In genomic region chr19:3556423-3556977, GRCh38 we compare ENCODE assay signal across 8 cellular contexts. TPM values are rescaled to one million over a fixed set of nuclear protein-coding genes. Genes with fewer than 3 reads are reported as not detected.
A peak's percentile ranks its signal among the peaks of the same experiment; 100 is the strongest.
DNase-seq lines count a peak whose midpoint lies in the region; ATAC-seq and TF ChIP-seq lines count a peak whose summit lies in the region.

No MANE protein-coding gene starts in this region.

- H3K4me1 Mint-ChIP-seq in T-helper 2 cell treated with Interferon-gamma antibody and Interleukin-4, amounts not matched to agents 5 μg/mL and 100 μg/mL, for 36 hours (ENCODE audit: low read depth): peaks cover 33% of the 10 kb centered on the region
- peaks cover 48% of the 10 kb centered on the region for H3K4me1 Mint-ChIP-seq in activated naive CD8-positive, alpha-beta T cell treated with anti-CD3 and anti-CD28 coated beads, Interleukin-2, amount 50 U/mL, for 24 hours

- intact Hi-C loops in left lung (cut with DNase I): no loop called here

- no peak for DNase-seq in T-helper 2 cell treated with Interferon-gamma antibody and Interleukin-4, amounts not matched to agents 5 μg/mL and 100 μg/mL, for 36 hours (ENCODE audit: low spot score)
- DNase-seq in T-helper 2 cell (no peak), left lung (no peak), substantia nigra (lab: John Stamatoyannopoulos, UW) (no peak), AG08395 (ENCODE audit: low spot score) (no peak), medulla oblongata (ENCODE audit: extremely low spot score) (no peak)
- DNase-seq in activated naive CD8-positive, alpha-beta T cell treated with anti-CD3 and anti-CD28 coated beads, Interleukin-2, amount 50 U/mL, for 24 hours: no peak

- no peaks in the 10 kb centered on the region for H3K9me3 ChIP-seq in left lung

- H3K27me3 Mint-ChIP-seq in T-helper 2 cell treated with Interferon-gamma antibody and Interleukin-4, amounts not matched to agents 5 μg/mL and 100 μg/mL, for 36 hours (ENCODE audit: low read depth): no peaks in the 10 kb centered on the region
- H3K27me3 Mint-ChIP-seq in activated naive CD8-positive, alpha-beta T cell treated with anti-CD3 and anti-CD28 coated beads, Interleukin-2, amount 50 U/mL, for 24 hours: no peaks in the 10 kb centered on the region

- H3K4me1 ChIP-seq in left lung: peaks cover 11 to 58% of the 10 kb centered on the region in 2 donors

- H3K4me3 Mint-ChIP-seq in T-helper 2 cell treated with Interferon-gamma antibody and Interleukin-4, amounts not matched to agents 5 μg/mL and 100 μg/mL, for 36 hours: peak overlapping the region; percentile 100
- H3K4me3 Mint-ChIP-seq in activated naive CD8-positive, alpha-beta T cell treated with anti-CD3 and anti-CD28 coated beads, Interleukin-2, amount 50 U/mL, for 24 hours: peak overlapping the region; percentile 99

- H3K4me3 ChIP-seq in left lung: peak overlapping the region; percentile 90 to 91

- H3K27me3 ChIP-seq in left lung: no peaks in the 10 kb centered on the region

- no peak for ATAC-seq in activated naive CD8-positive, alpha-beta T cell treated with anti-CD3 and anti-CD28 coated beads, Interleukin-2, amount 50 U/mL, for 24 hours
- ATAC-seq in left lung (no peak), GM19395 (IDR thresholded peaks at IDR 0.05; ENCODE audit: unreplicated experiment) (no peak)

- H3K27ac Mint-ChIP-seq in T-helper 2 cell treated with Interferon-gamma antibody and Interleukin-4, amounts not matched to agents 5 μg/mL and 100 μg/mL, for 36 hours: peak overlapping the region; percentile 94
- H3K27ac Mint-ChIP-seq in activated naive CD8-positive, alpha-beta T cell treated with anti-CD3 and anti-CD28 coated beads, Interleukin-2, amount 50 U/mL, for 24 hours: peak overlapping the region; percentile 94

- H3K27ac ChIP-seq in left lung (peak overlapping the region in 1 of 2 donors; percentile 83), substantia nigra (ENCODE audit: low read depth, low read length, poor library complexity, severe bottlenecking) (peak overlapping the region; percentile 79)

- H3K36me3 ChIP-seq in left lung: no peaks in the 10 kb centered on the region

- no peak for TF ChIP-seq CTCF in left lung (IDR thresholded peaks at IDR 0.05)

- H3K9me3 Mint-ChIP-seq in T-helper 2 cell treated with Interferon-gamma antibody and Interleukin-4, amounts not matched to agents 5 μg/mL and 100 μg/mL, for 36 hours: no peaks in the 10 kb centered on the region
- H3K9me3 Mint-ChIP-seq in activated naive CD8-positive, alpha-beta T cell treated with anti-CD3 and anti-CD28 coated beads, Interleukin-2, amount 50 U/mL, for 24 hours: no peaks in the 10 kb centered on the region

- H3K36me3 Mint-ChIP-seq in T-helper 2 cell treated with Interferon-gamma antibody and Interleukin-4, amounts not matched to agents 5 μg/mL and 100 μg/mL, for 36 hours (ENCODE audit: low read depth): peaks cover 9% of the 10 kb centered on the region
- H3K36me3 Mint-ChIP-seq in activated naive CD8-positive, alpha-beta T cell treated with anti-CD3 and anti-CD28 coated beads, Interleukin-2, amount 50 U/mL, for 24 hours (ENCODE audit: low read depth): peaks cover 2% of the 10 kb centered on the region

RNA-seq across cellular contexts. Expression of gene MFSD12, which starts 0.9 kb away (rescaled TPM):
- total RNA-seq in left lung: 10 to 100 TPM; 61.7 to 90.2 TPM

RNA-seq across cellular contexts. Expression of gene HMG20B, which starts 16.2 kb away (rescaled TPM):
- 10 to 100 TPM; 50.9 to 74.8 TPM for total RNA-seq in left lung

RNA-seq across cellular contexts. Expression of gene TEKTIP1, which starts 17.5 kb away (rescaled TPM):
- 1 to 10 TPM; 2.8 to 3.2 TPM for total RNA-seq in left lung

RNA-seq across cellular contexts. Expression of gene GIPC3, which starts 28.8 kb away (rescaled TPM):
- 1 to 10 TPM; 3.1 TPM for total RNA-seq in left lung

RNA-seq across cellular contexts. Expression of gene TBXA2R, which starts 50.2 kb away (rescaled TPM):
- total RNA-seq in left lung: 1 to 10 TPM; 5.3 to 7.9 TPM
